18 cellular contexts compared by ENCODE assay signal in the genomic region with DNA sequence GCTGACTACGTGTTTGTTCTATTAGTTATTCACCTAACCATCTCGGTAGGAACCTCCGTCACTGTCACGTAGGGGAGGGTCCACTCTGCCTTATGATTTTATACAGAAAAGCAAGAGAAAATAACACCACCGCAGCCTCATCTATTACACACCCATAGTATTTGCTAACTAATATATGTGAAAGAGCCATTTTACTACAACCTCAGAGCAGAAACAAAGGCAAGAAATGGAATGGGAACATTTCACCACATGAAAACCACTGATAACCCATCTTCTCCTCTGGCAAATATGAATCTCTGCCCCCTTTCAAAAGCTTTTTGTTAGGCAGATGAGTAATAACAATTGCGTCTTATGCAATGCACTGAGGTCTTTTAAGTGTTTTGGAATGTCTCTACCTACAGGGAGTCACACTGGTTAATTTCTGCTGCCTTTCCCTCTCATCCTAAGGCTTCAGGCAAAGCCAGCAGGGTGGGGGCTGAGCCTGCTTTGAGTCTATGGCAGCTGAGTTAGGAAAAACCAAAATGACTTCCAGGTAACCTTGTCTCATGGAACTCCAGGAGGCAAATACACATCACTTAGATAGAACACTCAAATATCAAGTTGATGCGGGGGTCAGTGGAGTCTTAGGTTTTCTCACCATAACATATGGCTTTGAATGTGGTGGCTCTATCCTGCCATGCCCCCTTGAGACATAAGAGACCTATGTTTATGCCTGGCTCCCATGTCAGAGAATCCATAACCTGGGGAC. TPM values are rescaled to one million over a fixed set of nuclear protein-coding genes. Genes with fewer than 3 reads are reported as not detected.
DNase-seq lines count a peak whose midpoint lies in the region; ATAC-seq, FAIRE-seq and TF ChIP-seq lines count a peak whose summit lies in the region.
"Had no signal": no experiment of that assay in that cellular context is flagged by ENCODE, and none has a peak within 500 bp of the region (broad histone marks: within the 10 kb centered on the region; RNA-seq: fewer than 3 reads in every experiment).

No MANE protein-coding gene starts in this region.

- H3K9me3 ChIP-seq in PC-3 (ENCODE audit: low read length) (no peaks in the 10 kb centered on the region), keratinocyte (ENCODE audit: control insufficient read depth, low read depth, low read length) (no peaks in the 10 kb centered on the region), right lobe of liver (no peaks in the 10 kb centered on the region), colonic mucosa (no peaks in the 10 kb centered on the region)

- ATAC-seq in PC-3 (no peak), right lobe of liver (no peak)
- ATAC-seq: HepG2 had no signal

- H3K9me2 ChIP-seq in PC-3 (replicated peaks; ENCODE audit: low read length), result no peaks in the 10 kb centered on the region

- no peaks in the 10 kb centered on the region for H3K9me1 ChIP-seq in keratinocyte (ENCODE audit: control insufficient read depth, extremely low read depth, insufficient read depth, low read length)

- no peak overlapping the region for H3K27ac ChIP-seq in PC-3 (ENCODE audit: low read length)
- peak overlapping the region; percentile 81 for H3K27ac ChIP-seq in keratinocyte (ENCODE audit: control insufficient read depth, insufficient read depth, low read length)
- no peak overlapping the region for H3K27ac ChIP-seq in right lobe of liver
- no peak overlapping the region for H3K27ac ChIP-seq in colonic mucosa
- H3K27ac ChIP-seq: WERI-Rb-1 had no signal

- H3K27me3 ChIP-seq in PC-3 (ENCODE audit: low read length) (no peaks in the 10 kb centered on the region), bronchial epithelial cell (ENCODE audit: control insufficient read depth, insufficient read depth, low read length) (no peaks in the 10 kb centered on the region), keratinocyte (ENCODE audit: control insufficient read depth, extremely low read depth, insufficient read depth, low read length) (no peaks in the 10 kb centered on the region), right lobe of liver (no peaks in the 10 kb centered on the region), colonic mucosa (no peaks in the 10 kb centered on the region)

- TF ChIP-seq CTCF in PC-3 (conservative IDR thresholded peaks at IDR 0.05; ENCODE audit: low read depth, low read length), result no peak
- TF ChIP-seq CTCF in bronchial epithelial cell (IDR thresholded peaks at IDR 0.05; ENCODE audit: insufficient read depth, low read length, severe bottlenecking), result no peak
- TF ChIP-seq CTCF in keratinocyte (optimal IDR thresholded peaks at IDR 0.05 in 1 of 3, IDR thresholded peaks at IDR 0.05 in 1 of 3, conservative IDR thresholded peaks at IDR 0.05 in 1 of 3; ENCODE audit: extremely low read depth in 1 of 3, insufficient read depth in 2 of 3, low read length in 3 of 3), result no peak
- no peak for TF ChIP-seq CTCF in right lobe of liver (IDR thresholded peaks at IDR 0.05)
- no peak for TF ChIP-seq CTCF in colonic mucosa (IDR thresholded peaks at IDR 0.05)

- H3K79me2 ChIP-seq in PC-3 (ENCODE audit: low read length), result no peaks in the 10 kb centered on the region
- H3K79me2 ChIP-seq in keratinocyte (ENCODE audit: control insufficient read depth, insufficient read depth, low read length), result peaks cover 45% of the 10 kb centered on the region

- BruUV-seq in PC-3 (replicated peaks; lab: Mats Ljungman, UMichigan), result no TSS peak

- H3K4me1 ChIP-seq in PC-3 (ENCODE audit: insufficient read depth, low read length) (no peaks in the 10 kb centered on the region), keratinocyte (ENCODE audit: control insufficient read depth, extremely low read depth, insufficient read depth, low read length) (peaks cover 43% of the 10 kb centered on the region), right lobe of liver (no peaks in the 10 kb centered on the region), colonic mucosa (no peaks in the 10 kb centered on the region)

- H2AFZ ChIP-seq in PC-3 (ENCODE audit: low read length) (no peak overlapping the region), keratinocyte (ENCODE audit: control insufficient read depth, low read length) (no peak overlapping the region)

- intact Hi-C loops in PC-3 (cut with micrococcal nuclease), result no loop called here
- intact Hi-C loops in right lobe of liver (cut with DNase I), result no loop called here
- intact Hi-C loops in colonic mucosa (cut with DNase I), result no loop called here

- H3K36me3 ChIP-seq in PC-3 (ENCODE audit: low read depth, low read length) (no peaks in the 10 kb centered on the region), bronchial epithelial cell (ENCODE audit: control insufficient read depth, insufficient read depth, low read length) (no peaks in the 10 kb centered on the region), keratinocyte (ENCODE audit: control insufficient read depth in 2 of 2, extremely low read depth in 1 of 2, insufficient read depth in 2 of 2, low read length in 2 of 2) (no peaks in the 10 kb centered on the region), right lobe of liver (no peaks in the 10 kb centered on the region), colonic mucosa (no peaks in the 10 kb centered on the region)
- H3K36me3 ChIP-seq: WERI-Rb-1 had no signal

- CTCF ChIA-PET in PC-3 (lab: Charles Lee), result no interaction called here

- DNase-seq in EL, result peak; percentile 61
- DNase-seq in PC-3, result peak; percentile 11
- peak; percentile 89 for DNase-seq in bronchial epithelial cell (ENCODE audit: low read depth)
- DNase-seq in keratinocyte (ENCODE audit: low read depth, low spot score), result no peak
- no peak for DNase-seq in right lobe of liver
- no peak for DNase-seq in NCI-H1694 treated with DMSO at 0.1 percent for 48 hours (lab: John Stamatoyannopoulos, UW)
- DNase-seq in hepatic stellate cell (ENCODE audit: low spot score), result no peak
- no peak for DNase-seq in colonic mucosa
- DNase-seq: activated naive CD8-positive, alpha-beta T cell treated with anti-CD3 and anti-CD28 coated beads, Interleukin-2, amount 10 ng/mL, durations not matched to agents 7 days and 5 days; GDM1; GOT3; MV-4-11; NCI-H2107; stimulated activated CD4-positive, alpha-beta T cell treated with anti-CD3 and anti-CD28 coated beads, Interleukin-2, amount 100 ng/mL, for 24 hours; T-helper 1 cell; WERI-Rb-1 had no signal

- no peaks in the 10 kb centered on the region for H3F3A ChIP-seq in PC-3 (ENCODE audit: low read length, unreplicated experiment)

- WGBS in right lobe of liver (ENCODE audit: insufficient coverage, low coverage, low lambda C conversion rate, missing lambda C conversion rate), result 66% methylated on average over 7 of the region's 7 CpGs

- no peak for FAIRE-seq in bronchial epithelial cell (lab: Jason Lieb, UNC)
- FAIRE-seq in keratinocyte (lab: Jason Lieb, UNC), result peak; percentile 86
- FAIRE-seq: HepG2, RCC 7860 had no signal

- no peaks in the 10 kb centered on the region for H4K20me1 ChIP-seq in PC-3 (ENCODE audit: low read length)
- no peaks in the 10 kb centered on the region for H4K20me1 ChIP-seq in keratinocyte (ENCODE audit: control insufficient read depth, extremely low read depth, insufficient read depth, low read length)

- POLR2A ChIA-PET in PC-3 (lab: Charles Lee; ENCODE audit: unreplicated experiment), result no interaction called here

- H3K4me3 ChIP-seq in PC-3 (ENCODE audit: low read length) (no peak overlapping the region), bronchial epithelial cell (ENCODE audit: low read depth, low read length) (no peak overlapping the region), keratinocyte (ENCODE audit: control insufficient read depth in 2 of 3, extremely low read depth in 1 of 3, insufficient read depth in 2 of 3, low read depth in 1 of 3, low read length in 3 of 3) (peak overlapping the region in 2 of 3 experiments; percentile 9 to 45), right lobe of liver (no peak overlapping the region), colonic mucosa (no peak overlapping the region)

- H3K9ac ChIP-seq in PC-3 (ENCODE audit: low read length), result no peak overlapping the region
- peak overlapping the region; percentile 51 for H3K9ac ChIP-seq in keratinocyte (ENCODE audit: control insufficient read depth, extremely low read depth, insufficient read depth, low read length)
- no peak overlapping the region for H3K9ac ChIP-seq in colonic mucosa (ENCODE audit: low read depth in 2 of 2, low read length in 2 of 2)

- TF ChIP-seq POLR2A in right lobe of liver (IDR thresholded peaks at IDR 0.05), result no peak

- no peak overlapping the region for H3K4me2 ChIP-seq in PC-3 (ENCODE audit: low read length)
- peak overlapping the region; percentile 85 for H3K4me2 ChIP-seq in keratinocyte (ENCODE audit: control insufficient read depth, extremely low read depth, insufficient read depth, low read depth, low read length)

- dilution Hi-C loops in keratinocyte (cut with MboI; ENCODE audit: extremely low pct_ligation_motif_present, low sequenced_read_pairs), result no loop called here

RNA-seq across cellular contexts. Expression of a gene that starts 15.0 kb away (rescaled TPM):
- total RNA-seq in PC-3 (2014; rRNA removed), result 0.18 and 0.23 TPM in 2 replicates
- total RNA-seq in bronchial epithelial cell, result 1.6 and 2.0 TPM in 2 replicates
- polyA plus RNA-seq in keratinocyte, result 2.2 to 3.6 TPM (median 3.0 TPM) in 3 replicates
- 3.3 TPM for polyA plus RNA-seq in keratinocyte (2011; ENCODE audit: low read depth)
- 3.0 and 3.8 TPM in 2 replicates for polyA plus RNA-seq in keratinocyte (2011; cell fraction: cytosol; rRNA removed)
- 8.7 and 9.8 TPM in 2 replicates for polyA plus RNA-seq in keratinocyte (2011; cell fraction: nucleus; rRNA removed)
- 2.6 and 6.1 TPM in 2 replicates for polyA plus RNA-seq in keratinocyte (2012; ENCODE audit: low replicate concordance)
- polyA minus RNA-seq in keratinocyte, result 3.1 to 17.9 TPM (median 9.9 TPM) in 3 replicates
- 3.6 TPM for polyA minus RNA-seq in keratinocyte (2011; cell fraction: cytosol; rRNA and poly(A)+ RNA removed)
- polyA minus RNA-seq in keratinocyte (2011; cell fraction: nucleus; rRNA and poly(A)+ RNA removed), result 4.2 and 9.9 TPM in 2 replicates
- 1 to 10 TPM; 1.2 to 1.6 (median 1.3) TPM for total RNA-seq in right lobe of liver
- total RNA-seq in colonic mucosa, result 1 to 10 TPM; 1.3 to 5.1 TPM
- total RNA-seq: HepG2 had no signal
- polyA plus RNA-seq: HepG2 had no signal

Comparison
In these comparisons a context has a peak if more than half of its experiments do, and no peak if none do; other contexts are left out.
1. DNase-seq: peak in EL (single experiment), PC-3 (single experiment) and bronchial epithelial cell (single experiment); none in keratinocyte (single experiment), right lobe of liver (0 of 3), NCI-H1694 treated with DMSO at 0.1 percent for 48 hours (single experiment), hepatic stellate cell (single experiment) and colonic mucosa (single experiment).
2. H3K4me3 ChIP-seq: peak in keratinocyte (2 of 3); none in PC-3 (single experiment), bronchial epithelial cell (single experiment), right lobe of liver (0 of 3) and colonic mucosa (single experiment).